Comparison of ENCODE assay signal across 25 cellular contexts in genomic region chr9:86503281-86503680, GRCh38.
DNase-seq lines count a peak whose midpoint lies in the region; ATAC-seq and TF ChIP-seq lines count a peak whose summit lies in the region.
"Had no signal": no experiment of that assay in that cellular context is flagged by ENCODE, and none has a peak within 500 bp of the region (broad histone marks: within the 10 kb centered on the region; RNA-seq: fewer than 3 reads in every experiment).

No MANE protein-coding gene starts in this region.

- no peak for TF ChIP-seq EP300 in suprapubic skin (IDR thresholded peaks at IDR 0.05)

- H3K27me3 Mint-ChIP-seq in activated T-cell treated with anti-CD3 and anti-CD28 coated beads, Interleukin-2, amount 50 U/mL, for 4 hours (ENCODE audit: low read depth) = peaks cover 24% of the 10 kb centered on the region

- peak overlapping the region; percentile 23 for H3K27ac ChIP-seq in SJCRH30
- H3K27ac ChIP-seq in suprapubic skin = peak overlapping the region; percentile 39
- H3K27ac ChIP-seq: 22Rv1, A549, BLaER1 had no signal

- no peak overlapping the region for H3K4me3 ChIP-seq in AG10803 (ENCODE audit: low read length)
- H3K4me3 ChIP-seq in SJCRH30 = no peak overlapping the region
- H3K4me3 ChIP-seq in suprapubic skin = no peak overlapping the region
- H3K4me3 ChIP-seq: A549, BLaER1, GM12878 had no signal

- WGBS in suprapubic skin = 42% methylated on average over 1 of the region's 1 CpG

- no peak for TF ChIP-seq CTCF in AG10803 (conservative IDR thresholded peaks at IDR 0.05; ENCODE audit: low read length)
- TF ChIP-seq CTCF in suprapubic skin (IDR thresholded peaks at IDR 0.05) = no peak

- H3K4me1 ChIP-seq in SJCRH30 (peaks cover 21% of the 10 kb centered on the region), suprapubic skin (peaks cover 13% of the 10 kb centered on the region)
- H3K4me1 ChIP-seq: A549, BE2C had no signal

- H3K9me3 Mint-ChIP-seq in activated T-cell treated with anti-CD3 and anti-CD28 coated beads, Interleukin-2, amount 50 U/mL, for 4 hours = peaks cover 3% of the 10 kb centered on the region
- H3K9me3 Mint-ChIP-seq: CD8-positive, alpha-beta memory T cell had no signal

- H3K27me3 ChIP-seq in SJCRH30 (no peaks in the 10 kb centered on the region), suprapubic skin (no peaks in the 10 kb centered on the region)
- H3K27me3 ChIP-seq: BE2C, BLaER1 had no signal

- H3K9me3 ChIP-seq in SJCRH30 (replicated peaks) = peaks cover 11% of the 10 kb centered on the region
- H3K9me3 ChIP-seq in suprapubic skin = no peaks in the 10 kb centered on the region
- H3K9me3 ChIP-seq: A549, BE2C, BLaER1 had no signal

- H3K36me3 ChIP-seq in SJCRH30 (no peaks in the 10 kb centered on the region), suprapubic skin (no peaks in the 10 kb centered on the region)
- H3K36me3 ChIP-seq: BE2C, BLaER1 had no signal

- ATAC-seq in activated T-cell treated with anti-CD3 and anti-CD28 coated beads, Interleukin-2, amount 50 U/mL, for 4 hours = no peak
- ATAC-seq: A549, GM12878 had no signal

- H3K4me1 Mint-ChIP-seq in activated T-cell treated with anti-CD3 and anti-CD28 coated beads, Interleukin-2, amount 50 U/mL, for 4 hours (ENCODE audit: low read depth) = no peaks in the 10 kb centered on the region
- H3K4me1 Mint-ChIP-seq: CD14-positive monocyte; CD4-positive, alpha-beta memory T cell; CD4-positive, CD25-positive, alpha-beta regulatory T cell; CD8-positive, alpha-beta memory T cell had no signal

- H3K4me3 Mint-ChIP-seq in activated T-cell treated with anti-CD3 and anti-CD28 coated beads, Interleukin-2, amount 50 U/mL, for 4 hours = no peak overlapping the region
- H3K4me3 Mint-ChIP-seq: CD14-positive monocyte; CD4-positive, alpha-beta memory T cell; CD4-positive, CD25-positive, alpha-beta regulatory T cell; CD8-positive, alpha-beta memory T cell had no signal

- DNase-seq in AG10803 (ENCODE audit: low read depth) (peak; percentile 85), GM04504 (ENCODE audit: low read depth) (peak; percentile 56), SJCRH30 (peak in 1 of 2 experiments; percentile 63), suprapubic skin (ENCODE audit: low spot score in 2 of 2) (no peak), putamen (ENCODE audit: low spot score) (no peak), foreskin melanocyte (no peak)
- DNase-seq in activated T-cell treated with anti-CD3 and anti-CD28 coated beads, Interleukin-2, amount 50 U/mL, for 4 hours = no peak
- DNase-seq: BE2C; C1 segment of cervical spinal cord; CD4-positive, alpha-beta memory T cell; CD4-positive, CD25-positive, alpha-beta regulatory T cell; CD8-positive, alpha-beta memory T cell; COR-L47; DMS 273 treated with DMSO at 0.1 percent for 48 hours; DMS153; DMS53; DMS79; DND-41; EL; GDM1 had no signal

- no peaks in the 10 kb centered on the region for H3K36me3 Mint-ChIP-seq in activated T-cell treated with anti-CD3 and anti-CD28 coated beads, Interleukin-2, amount 50 U/mL, for 4 hours (ENCODE audit: insufficient read depth)
- H3K36me3 Mint-ChIP-seq: CD14-positive monocyte; CD4-positive, alpha-beta memory T cell; CD4-positive, CD25-positive, alpha-beta regulatory T cell; CD8-positive, alpha-beta memory T cell had no signal

- no peak for TF ChIP-seq POLR2A in suprapubic skin (IDR thresholded peaks at IDR 0.05)

Comparison
In these comparisons a context has a peak if more than half of its experiments do, and no peak if none do; other contexts are left out.
1. DNase-seq: peak in AG10803 (single experiment) and GM04504 (single experiment); none in suprapubic skin (0 of 2), activated T-cell treated with anti-CD3 and anti-CD28 coated beads, Interleukin-2, amount 50 U/mL, for 4 hours (single experiment), putamen (single experiment) and foreskin melanocyte (single experiment).